Comparison of ENCODE assay signal across 9 cellular contexts in genomic region chr10:104300002-104300735, GRCh38. TPM values are rescaled to one million over a fixed set of nuclear protein-coding genes. Genes with fewer than 3 reads are reported as not detected.
DNase-seq lines count a peak whose midpoint lies in the region; ATAC-seq, FAIRE-seq and TF ChIP-seq lines count a peak whose summit lies in the region.
"Had no signal": no experiment of that assay in that cellular context is flagged by ENCODE, and none has a peak within 500 bp of the region (broad histone marks: within the 10 kb centered on the region; RNA-seq: fewer than 3 reads in every experiment).

No MANE protein-coding gene starts in this region.

- no peaks in the 10 kb centered on the region for H3K9me3 ChIP-seq in ascending aorta
- H3K9me3 ChIP-seq in kidney (ENCODE audit: control insufficient read depth in 1 of 2, low read length in 2 of 2): no peaks in the 10 kb centered on the region

- H3K27ac ChIP-seq in ascending aorta (peak overlapping the region; percentile 95 to 96), kidney (ENCODE audit: low read depth in 2 of 2, low read length in 2 of 2) (peak overlapping the region; percentile 93 to 97)

- peaks cover 6 to 22% of the 10 kb centered on the region in 2 donors for H3K4me1 ChIP-seq in ascending aorta
- peaks cover 8 to 14% of the 10 kb centered on the region in 2 donors for H3K4me1 ChIP-seq in kidney (ENCODE audit: control insufficient read depth in 1 of 2, insufficient read depth in 1 of 2, low read depth in 1 of 2, low read length in 2 of 2)

- peak in 1 of 2 donors; percentile 94 for DNase-seq in ascending aorta (ENCODE audit: low spot score in 2 of 2)
- no peak for DNase-seq in kidney
- no peak for DNase-seq in KG1 (lab: John Stamatoyannopoulos, UW)
- DNase-seq in mesenteric fat pad (ENCODE audit: low spot score): no peak
- no peak for DNase-seq in NCI-H2171 (lab: John Stamatoyannopoulos, UW)
- DNase-seq in HEK293T (ENCODE audit: extremely low spot score): no peak
- DNase-seq: OCI-M1 had no signal

- H3K36me3 Mint-ChIP-seq in stimulated activated naive CD8-positive, alpha-beta T cell treated with anti-CD3 and anti-CD28 coated beads, Interleukin-15, Interleukin-2, amounts not matched to agents 100 ng/mL and 50 ng/mL, for 24 hours (ENCODE audit: low read depth): peaks cover 13% of the 10 kb centered on the region

- intact Hi-C loops in ascending aorta (cut with DNase I): loop anchor here (1.0 to 2.0 kb wide), 2 partner anchors 10 to 39 kb away; partner anchors contain the start of gene ITPRIP
- intact Hi-C loops in kidney (cut with DNase I): no loop called here

- peak; percentile 2 for ATAC-seq in HG02678 (IDR thresholded peaks at IDR 0.05; ENCODE audit: unreplicated experiment)

- H3K4me1 Mint-ChIP-seq in stimulated activated naive CD8-positive, alpha-beta T cell treated with anti-CD3 and anti-CD28 coated beads, Interleukin-15, Interleukin-2, amounts not matched to agents 100 ng/mL and 50 ng/mL, for 24 hours (ENCODE audit: low read depth): peaks cover 56% of the 10 kb centered on the region

- peaks cover 8% of the 10 kb centered on the region for H3K9me3 Mint-ChIP-seq in stimulated activated naive CD8-positive, alpha-beta T cell treated with anti-CD3 and anti-CD28 coated beads, Interleukin-15, Interleukin-2, amounts not matched to agents 100 ng/mL and 50 ng/mL, for 24 hours

- no peaks in the 10 kb centered on the region for H3K27me3 Mint-ChIP-seq in stimulated activated naive CD8-positive, alpha-beta T cell treated with anti-CD3 and anti-CD28 coated beads, Interleukin-15, Interleukin-2, amounts not matched to agents 100 ng/mL and 50 ng/mL, for 24 hours

- no peak for FAIRE-seq in kidney (lab: Jason Lieb, UNC)

- POLR2A ChIA-PET in HEK293T (lab: Yijun Ruan, JAX): no interaction called here

- H3K36me3 ChIP-seq in ascending aorta (no peaks in the 10 kb centered on the region), kidney (ENCODE audit: control insufficient read depth in 1 of 2, insufficient read depth in 2 of 2, low read length in 2 of 2) (no peaks in the 10 kb centered on the region)

- no peak overlapping the region for H3K4me3 Mint-ChIP-seq in stimulated activated naive CD8-positive, alpha-beta T cell treated with anti-CD3 and anti-CD28 coated beads, Interleukin-15, Interleukin-2, amounts not matched to agents 100 ng/mL and 50 ng/mL, for 24 hours

- peak overlapping the region; percentile 59 for H3K27ac Mint-ChIP-seq in stimulated activated naive CD8-positive, alpha-beta T cell treated with anti-CD3 and anti-CD28 coated beads, Interleukin-15, Interleukin-2, amounts not matched to agents 100 ng/mL and 50 ng/mL, for 24 hours

- TF ChIP-seq CTCF in ascending aorta (IDR thresholded peaks at IDR 0.05) (no peak), kidney (IDR thresholded peaks at IDR 0.05; ENCODE audit: borderline replicate concordance, extremely low read depth, insufficient read depth) (no peak)

- H3K27me3 ChIP-seq in ascending aorta: no peaks in the 10 kb centered on the region

- CTCF ChIA-PET in HEK293T (lab: Yijun Ruan, JAX): interaction anchor here (0.6 to 0.9 kb wide), 2 partner anchors 9 to 20 kb away, joined by 3 read pairs; no protein-coding TSS in a partner anchor

- H3K4me3 ChIP-seq in ascending aorta (peak overlapping the region; percentile 16 to 40), kidney (ENCODE audit: low read length in 2 of 2) (no peak overlapping the region)

- H3K9ac ChIP-seq in kidney (ENCODE audit: low read length in 2 of 2): peak overlapping the region in 1 of 2 donors; percentile 60

TF ChIP-seq in HEK293T, 16 proteins besides CTCF, POLR2A, EP300 and RAD21:
- TF ChIP-seq ELF4 (IDR thresholded peaks at IDR 0.05) (no peak), NFRKB (IDR thresholded peaks at IDR 0.05) (no peak), ZNF384 (IDR thresholded peaks at IDR 0.05) (no peak), FOXA1 (IDR thresholded peaks at IDR 0.05) (no peak), LEF1 (IDR thresholded peaks at IDR 0.05; ENCODE audit: borderline replicate concordance) (no peak)

RNA-seq across cellular contexts. Expression of gene GSTO2, which starts 31.2 kb away (rescaled TPM):
- total RNA-seq in ascending aorta: not detected
- 22.3 TPM for total RNA-seq in kidney
- 56.7 TPM for polyA plus RNA-seq in kidney (ENCODE audit: insufficient read depth, low read depth, low replicate concordance)
- 0.45 TPM for total RNA-seq in mesenteric fat pad

RNA-seq across cellular contexts. Expression of gene ITPRIP, which starts 38.1 kb away (rescaled TPM):
- 51.0 TPM for total RNA-seq in ascending aorta
- total RNA-seq in kidney: 21.6 TPM
- polyA plus RNA-seq in kidney (ENCODE audit: insufficient read depth, low read depth, low replicate concordance): 9.0 TPM
- total RNA-seq in mesenteric fat pad: 48.3 TPM

RNA-seq across cellular contexts. Expression of gene GSTO1, which starts 45.5 kb away (rescaled TPM):
- total RNA-seq in ascending aorta: 62.2 TPM
- 83.7 TPM for total RNA-seq in kidney
- 263 TPM for polyA plus RNA-seq in kidney (ENCODE audit: insufficient read depth, low read depth, low replicate concordance)
- total RNA-seq in mesenteric fat pad: 106 TPM

RNA-seq across cellular contexts. Expression of gene CFAP58, which starts 53.5 kb away (rescaled TPM):
- total RNA-seq in ascending aorta: not detected
- total RNA-seq in kidney: 0.35 TPM
- polyA plus RNA-seq in kidney (ENCODE audit: insufficient read depth, low read depth, low replicate concordance): 0.19 TPM
- total RNA-seq in mesenteric fat pad: 0.64 TPM

Comparison
In these comparisons a context has a peak if more than half of its experiments do, and no peak if none do; other contexts are left out.
1. H3K4me3 ChIP-seq: peak in ascending aorta (2 of 2); none in kidney (0 of 2).
2. RNA of gene GSTO2, which starts 31.2 kb away (total RNA-seq): 22.3 TPM in kidney (single experiment); 0.45 TPM in mesenteric fat pad (single experiment) and not detected in ascending aorta (single experiment); every median in the first group is over 10 times any median in the second.